8 cellular contexts compared by ENCODE assay signal in genomic region chr17:8155341-8156173, GRCh38. TPM values are rescaled to one million over a fixed set of nuclear protein-coding genes. Genes with fewer than 3 reads are reported as not detected.
DNase-seq lines count a peak whose midpoint lies in the region; ATAC-seq and TF ChIP-seq lines count a peak whose summit lies in the region.

No MANE protein-coding gene starts in this region.

- H3K9me3 ChIP-seq in body of pancreas (no peaks in the 10 kb centered on the region), suprapubic skin (no peaks in the 10 kb centered on the region)

- in situ Hi-C loops in G401 (cut with HindIII; ENCODE audit: low sequenced_read_pairs): no loop called here

- H3K27me3 ChIP-seq in body of pancreas: no peaks in the 10 kb centered on the region
- H3K27me3 ChIP-seq in kidney epithelial cell (ENCODE audit: control insufficient read depth, insufficient read depth, low read length): no peaks in the 10 kb centered on the region
- no peaks in the 10 kb centered on the region for H3K27me3 ChIP-seq in suprapubic skin

- H3K27ac ChIP-seq in body of pancreas: peak overlapping the region; percentile 99 to 100 (median 100)
- peak overlapping the region; percentile 100 for H3K27ac ChIP-seq in suprapubic skin

- 2 to 5% methylated on average over 14 to 22 of the region's 22 CpGs for WGBS in body of pancreas, 2 donors
- 7% methylated on average over 22 of the region's 22 CpGs for WGBS in suprapubic skin

- no peak for TF ChIP-seq EP300 in suprapubic skin (IDR thresholded peaks at IDR 0.05)

- H3K36me3 ChIP-seq in body of pancreas (replicated peaks in 1 of 2; ENCODE audit: insufficient read depth in 1 of 2, low read depth in 2 of 2): no peaks in the 10 kb centered on the region
- peaks cover 3% of the 10 kb centered on the region for H3K36me3 ChIP-seq in kidney epithelial cell (ENCODE audit: control insufficient read depth, insufficient read depth, low read length)
- H3K36me3 ChIP-seq in suprapubic skin: peaks cover 18% of the 10 kb centered on the region

- peak in 3 of 4 donors; percentile 54 to 65 (median 65) for DNase-seq in body of pancreas
- no peak for DNase-seq in kidney epithelial cell (ENCODE audit: low read depth)
- peak in 1 of 2 donors; percentile 76 for DNase-seq in suprapubic skin (ENCODE audit: low spot score in 2 of 2)
- no peak for DNase-seq in G401 (ENCODE audit: low spot score)
- DNase-seq in NK-92 treated with Interleukin-12 subunit alpha and Interleukin-12 subunit beta, amount 100 ng/mL, for 24 hours (lab: John Stamatoyannopoulos, UW): no peak
- DNase-seq in activated CD4-positive, alpha-beta T cell treated with anti-CD3 and anti-CD28 coated beads for 48 hours: no peak

- peak in 1 of 7 experiments; percentile 1 for TF ChIP-seq CTCF in body of pancreas (IDR thresholded peaks at IDR 0.05)
- TF ChIP-seq CTCF in kidney epithelial cell (IDR thresholded peaks at IDR 0.05; ENCODE audit: insufficient read depth, low read length, poor library complexity, severe bottlenecking): no peak
- TF ChIP-seq CTCF in suprapubic skin (IDR thresholded peaks at IDR 0.05): no peak

- H3K4me3 ChIP-seq in body of pancreas (peak overlapping the region; percentile 32 to 96), kidney epithelial cell (ENCODE audit: low read depth, low read length) (peak overlapping the region; percentile 70), suprapubic skin (peak overlapping the region; percentile 98)

- H3K4me1 ChIP-seq in body of pancreas (peaks cover 68% of the 10 kb centered on the region), suprapubic skin (peaks cover 54% of the 10 kb centered on the region)

- intact Hi-C loops in body of pancreas (cut with DNase I): no loop called here

- TF ChIP-seq POLR2A in body of pancreas (IDR thresholded peaks at IDR 0.05): no peak
- TF ChIP-seq POLR2A in suprapubic skin (IDR thresholded peaks at IDR 0.05): no peak

- peak; percentile 1 for ATAC-seq in HG03135 (IDR thresholded peaks at IDR 0.05; ENCODE audit: unreplicated experiment)
- no peak for ATAC-seq in body of pancreas
- no peak for ATAC-seq in HG02973 (IDR thresholded peaks at IDR 0.05; ENCODE audit: unreplicated experiment)

RNA-seq across cellular contexts. Expression of gene PER1, which starts 3.4 kb away (rescaled TPM):
- total RNA-seq in body of pancreas (10 to 100 TPM; 27.5 to 78.8 TPM), kidney epithelial cell (11.0 and 19.4 TPM in 2 replicates), suprapubic skin (100 to 1,000 TPM; 272 to 655 (median 330) TPM)
- total RNA-seq in G401 (2014; rRNA removed; shearing (Covaris generic)): 29.0 and 34.0 TPM in 2 replicates

RNA-seq across cellular contexts. Expression of gene VAMP2, which starts 7.2 kb away (rescaled TPM):
- 10 to 100 TPM; 16.3 to 26.4 TPM for total RNA-seq in body of pancreas
- total RNA-seq in kidney epithelial cell: 7.0 and 8.0 TPM in 2 replicates
- total RNA-seq in suprapubic skin: 10 to 100 TPM; 41.2 to 64.3 (median 52.8) TPM
- 1.0 and 1.4 TPM in 2 replicates for total RNA-seq in G401 (2014; rRNA removed; shearing (Covaris generic))

RNA-seq across cellular contexts. Expression of gene TMEM107, which starts 20.6 kb away (rescaled TPM):
- total RNA-seq in body of pancreas (10 to 100 TPM in 1 of 2 donors, 1 to 10 TPM in 1; 7.6 to 12.7 TPM), kidney epithelial cell (10.0 and 14.7 TPM in 2 replicates), suprapubic skin (10 to 100 TPM; 13.7 to 21.4 (median 19.4) TPM)
- total RNA-seq in G401 (2014; rRNA removed; shearing (Covaris generic)): 37.8 and 60.6 TPM in 2 replicates

RNA-seq across cellular contexts. Expression of gene HES7, which starts 31.7 kb away (rescaled TPM):
- total RNA-seq in body of pancreas (not detected), kidney epithelial cell (1.8 TPM in 1 of 2 replicates, not detected in the other), suprapubic skin (not detected)
- 1.1 and 3.9 TPM in 2 replicates for total RNA-seq in G401 (2014; rRNA removed; shearing (Covaris generic))

RNA-seq across cellular contexts. Expression of gene BORCS6, which starts 34.4 kb away (rescaled TPM):
- total RNA-seq in body of pancreas (10 to 100 TPM; 11.9 to 16.2 TPM), kidney epithelial cell (13.3 and 16.1 TPM in 2 replicates), suprapubic skin (10 to 100 TPM in 2 of 4 donors, 1 to 10 TPM in 2; 8.1 to 10.6 (median 9.9) TPM)
- 24.3 and 25.6 TPM in 2 replicates for total RNA-seq in G401 (2014; rRNA removed; shearing (Covaris generic))

Comparison
In these comparisons a context has a peak if more than half of its experiments do, and no peak if none do; other contexts are left out.
1. DNase-seq: peak in body of pancreas (3 of 4); none in kidney epithelial cell (single experiment), G401 (single experiment), NK-92 treated with Interleukin-12 subunit alpha and Interleukin-12 subunit beta, amount 100 ng/mL, for 24 hours (single experiment) and activated CD4-positive, alpha-beta T cell treated with anti-CD3 and anti-CD28 coated beads for 48 hours (single experiment).
2. Peak in every context shown above with its lines, with median percentiles within 50 percentile points of each other: H3K4me3 ChIP-seq.